In genomic region chr9:135369401-135369800, GRCh38 we compare ENCODE assay signal across 19 cellular contexts.
DNase-seq lines count a peak whose midpoint lies in the region; ATAC-seq, FAIRE-seq and TF ChIP-seq lines count a peak whose summit lies in the region.
"Had no signal": no experiment of that assay in that cellular context is flagged by ENCODE, and none has a peak within 500 bp of the region (broad histone marks: within the 10 kb centered on the region; RNA-seq: fewer than 3 reads in every experiment).

No MANE protein-coding gene starts in this region.

- H4K20me1 ChIP-seq in K562 (replicated peaks; ENCODE audit: control insufficient read depth, insufficient read depth, low read length) (peaks cover 7% of the 10 kb centered on the region; the same call in 1 of the 2 replicates), keratinocyte (ENCODE audit: control insufficient read depth, extremely low read depth, insufficient read depth, low read length) (no peaks in the 10 kb centered on the region)

- no peaks in the 10 kb centered on the region for H3K36me3 ChIP-seq in MG63
- H3K36me3 ChIP-seq in K562 (ENCODE audit: control insufficient read depth, insufficient read depth, low read length), result no peaks in the 10 kb centered on the region
- H3K36me3 ChIP-seq in keratinocyte (ENCODE audit: control insufficient read depth in 2 of 2, extremely low read depth in 1 of 2, insufficient read depth in 2 of 2, low read length in 2 of 2), result no peaks in the 10 kb centered on the region
- H3K36me3 ChIP-seq: HAP-1 had no signal

- in situ Hi-C loops in K562 (cut with MboI), result no loop called here

- FAIRE-seq in A549 (lab: Jason Lieb, UNC), result no peak
- no peak for FAIRE-seq in K562 (lab: Jason Lieb, UNC)
- FAIRE-seq in keratinocyte (lab: Jason Lieb, UNC), result peak; percentile 82
- FAIRE-seq: GM12878 had no signal

- BruUV-seq in K562 (replicated peaks; lab: Mats Ljungman, UMichigan), result no TSS peak

- no peaks in the 10 kb centered on the region; the same call in 2 of the 3 replicates for H3K4me1 ChIP-seq in A549
- H3K4me1 ChIP-seq in K562 (replicated peaks in 1 of 2; ENCODE audit: control insufficient read depth in 2 of 2, insufficient read depth in 2 of 2, low read length in 2 of 2), result no peaks in the 10 kb centered on the region; a peak in 2 of 5 replicates
- peaks cover 13% of the 10 kb centered on the region for H3K4me1 ChIP-seq in keratinocyte (ENCODE audit: control insufficient read depth, extremely low read depth, insufficient read depth, low read length)
- H3K4me1 ChIP-seq: HAP-1 had no signal

- H3K27ac ChIP-seq in A549 (no peak overlapping the region), K562 (ENCODE audit: extremely low read depth, low read depth, low read length) (no peak overlapping the region), keratinocyte (ENCODE audit: control insufficient read depth, insufficient read depth, low read length) (no peak overlapping the region)
- H3K27ac ChIP-seq: C4-2B, SK-N-MC had no signal

- dilution Hi-C loops in keratinocyte (cut with MboI; ENCODE audit: extremely low pct_ligation_motif_present, low sequenced_read_pairs), result loop anchor here (5.0 kb wide), 1 partner anchor 52 kb away; no protein-coding TSS in a partner anchor

- TF ChIP-seq EP300 in A549 (IDR thresholded peaks at IDR 0.05) (no peak), K562 (IDR thresholded peaks at IDR 0.05; ENCODE audit: low read length) (no peak)

- H3K9ac ChIP-seq in K562 (ENCODE audit: insufficient read depth in 1 of 2, low read depth in 2 of 2, low read length in 2 of 2) (no peak overlapping the region), keratinocyte (ENCODE audit: control insufficient read depth, extremely low read depth, insufficient read depth, low read length) (no peak overlapping the region)

- intact Hi-C loops in K562 (cut with micrococcal nuclease), result no loop called here

- no peaks in the 10 kb centered on the region for H3K9me3 ChIP-seq in A549
- H3K9me3 ChIP-seq in MG63, result no peaks in the 10 kb centered on the region
- no peaks in the 10 kb centered on the region for H3K9me3 ChIP-seq in K562 (replicated peaks; ENCODE audit: control insufficient read depth, insufficient read depth, low read depth, low read length)
- H3K9me3 ChIP-seq in keratinocyte (ENCODE audit: control insufficient read depth, low read depth, low read length), result no peaks in the 10 kb centered on the region
- H3K9me3 ChIP-seq: HAP-1 had no signal

- no peak for TF ChIP-seq RAD21 in A549 (conservative IDR thresholded peaks at IDR 0.05 in 1 of 2, IDR thresholded peaks at IDR 0.05 in 1 of 2)
- TF ChIP-seq RAD21 in K562 (CRISPR knock-in tag; conservative IDR thresholded peaks at IDR 0.05 in 1 of 2, IDR thresholded peaks at IDR 0.05 in 1 of 2), result no peak

- H3K4me2 ChIP-seq in A549, result no peak overlapping the region
- H3K4me2 ChIP-seq in K562 (ENCODE audit: insufficient read depth, low read length), result no peak overlapping the region
- no peak overlapping the region for H3K4me2 ChIP-seq in keratinocyte (ENCODE audit: control insufficient read depth, extremely low read depth, insufficient read depth, low read depth, low read length)

- H3K9me1 ChIP-seq in K562 (ENCODE audit: control insufficient read depth, insufficient read depth, low read length) (no peaks in the 10 kb centered on the region), keratinocyte (ENCODE audit: control insufficient read depth, extremely low read depth, insufficient read depth, low read length) (no peaks in the 10 kb centered on the region)

- POLR2A ChIA-PET in A549 (lab: Yijun Ruan, JAX) (no interaction called here), K562 (lab: Yijun Ruan, JAX) (no interaction called here)

- H2AFZ ChIP-seq in K562 (ENCODE audit: low read depth, low read length) (no peak overlapping the region), keratinocyte (ENCODE audit: control insufficient read depth, low read length) (no peak overlapping the region)

- H3K27me3 ChIP-seq in MG63 (no peaks in the 10 kb centered on the region), K562 (ENCODE audit: control insufficient read depth in 2 of 2, insufficient read depth in 2 of 2, low read length in 2 of 2) (peaks cover 11 to 70% of the 10 kb centered on the region in 2 experiments; a peak in 3 of 5 replicates), keratinocyte (ENCODE audit: control insufficient read depth, extremely low read depth, insufficient read depth, low read length) (peaks cover 11% of the 10 kb centered on the region)

- DNase-seq in A549 (ENCODE audit: low read depth in 1 of 2, low spot score in 1 of 2) (no peak), MG63 (peak; percentile 28), K562 (ENCODE audit: extremely low read depth in 1 of 4, low spot score in 3 of 4) (no peak), keratinocyte (ENCODE audit: low read depth, low spot score) (peak; percentile 9)
- DNase-seq in activated CD4-positive, alpha-beta T cell treated with anti-CD3 and anti-CD28 coated beads for 1 hour, result no peak
- DNase-seq: DND-41, GDM1, KG1, NCI-H1092, NCI-H146, NCI-H2081, NCI-H510A treated with DMSO at 0.1 percent for 48 hours, Right ventricle myocardium superior had no signal

- H3K79me2 ChIP-seq in K562 (ENCODE audit: control insufficient read depth, insufficient read depth, low read length) (no peaks in the 10 kb centered on the region), keratinocyte (ENCODE audit: control insufficient read depth, insufficient read depth, low read length) (no peaks in the 10 kb centered on the region)

- TF ChIP-seq CTCF in A549 (IDR thresholded peaks at IDR 0.05) (no peak), K562 (IDR thresholded peaks at IDR 0.05 in 2 of 3, conservative IDR thresholded peaks at IDR 0.05 in 1 of 3; ENCODE audit: insufficient read depth in 2 of 3, low read depth in 1 of 3, low read length in 3 of 3) (no peak), keratinocyte (optimal IDR thresholded peaks at IDR 0.05 in 1 of 3, IDR thresholded peaks at IDR 0.05 in 1 of 3, conservative IDR thresholded peaks at IDR 0.05 in 1 of 3; ENCODE audit: extremely low read depth in 1 of 3, insufficient read depth in 2 of 3, low read length in 3 of 3) (no peak)

- H3K4me3 ChIP-seq in A549 (no peak overlapping the region), MG63 (no peak overlapping the region), K562 (no peak overlapping the region), keratinocyte (ENCODE audit: control insufficient read depth in 2 of 3, extremely low read depth in 1 of 3, insufficient read depth in 2 of 3, low read depth in 1 of 3, low read length in 3 of 3) (no peak overlapping the region)
- H3K4me3 ChIP-seq: GM12878, HAP-1, SK-N-MC had no signal

- no peak for TF ChIP-seq POLR2A in A549 (IDR thresholded peaks at IDR 0.05; ENCODE audit: low read length)
- TF ChIP-seq POLR2A in K562 (conservative IDR thresholded peaks at IDR 0.05), result no peak

- ATAC-seq in A549, result peak in 1 of 2 experiments; percentile 19; a peak in 2 of 6 replicates
- no peak for ATAC-seq in K562
- ATAC-seq in GM21515 (IDR thresholded peaks at IDR 0.05; ENCODE audit: unreplicated experiment), result no peak
- no peak for ATAC-seq in GM18907 (IDR thresholded peaks at IDR 0.05; ENCODE audit: unreplicated experiment)
- ATAC-seq: GM12878 had no signal

- CTCF ChIA-PET in A549 (lab: Yijun Ruan, JAX), result interaction anchor here (1.0 to 2.5 kb wide), 5 partner anchors 20 to 283 kb away, joined by 3 to 12 read pairs (median 3); partner anchors contain the start of gene OLFM1
- CTCF ChIA-PET in K562 (lab: Yijun Ruan, JAX; ENCODE audit: low intra/inter-chr PET ratio), result no interaction called here

TF ChIP-seq in A549, 52 proteins besides CTCF, POLR2A, EP300 and RAD21:
- TF ChIP-seq TFCP2L1 (CRISPR knock-in tag; IDR thresholded peaks at IDR 0.05), result no peak
- peak; percentile 70 for TF ChIP-seq MAFK (IDR thresholded peaks at IDR 0.05; ENCODE audit: partially characterized antibody)
TF ChIP-seq in A549: peak in this region for 1.

TF ChIP-seq in K562, 482 proteins besides CTCF, POLR2A, EP300 and RAD21:
- TF ChIP-seq ZNF445 (CRISPR knock-in tag; IDR thresholded peaks at IDR 0.05; ENCODE audit: low read depth), result no peak
- peak; percentile 51 for TF ChIP-seq ZNF316 (IDR thresholded peaks at IDR 0.05)
TF ChIP-seq in K562: peak in this region for 1.

Comparison
In these comparisons a context has a peak if more than half of its experiments do, and no peak if none do; other contexts are left out.
1. DNase-seq: peak in MG63 (single experiment) and keratinocyte (single experiment); none in A549 (0 of 2), K562 (0 of 4) and activated CD4-positive, alpha-beta T cell treated with anti-CD3 and anti-CD28 coated beads for 1 hour (single experiment).
2. Of the 35 proteins assayed by ChIP-seq in both K562 and A549: peak only in K562: none; only in A549: MAFK; in both: none; in neither: 34.